ENCODE assay signal across 8 cellular contexts in genomic region chr19:48321622-48322591, GRCh38. TPM values are rescaled to one million over a fixed set of nuclear protein-coding genes. Genes with fewer than 3 reads are reported as not detected.
DNase-seq lines count a peak whose midpoint lies in the region; ATAC-seq and FAIRE-seq lines count a peak whose summit lies in the region.

No MANE protein-coding gene starts in this region.

- FAIRE-seq in RCC 7860 (lab: Jason Lieb, UNC) = peak; percentile 28

- DNase-seq in EH (ENCODE audit: low read depth) = peak; percentile 99
- peak; percentile 97 for DNase-seq in GOT3 (lab: John Stamatoyannopoulos, UW)
- DNase-seq in Kasumi-1 (lab: John Stamatoyannopoulos, UW) = peak; percentile 90 to 94
- DNase-seq in RCC 7860 (ENCODE audit: low spot score) = peak; percentile 93
- DNase-seq in activated T-helper 1 cell treated with anti-CD3 and anti-CD28 coated beads, Interleukin-12 subunit alpha, Interleukin-12 subunit beta, Interleukin-2, Interleukin-4 antibody, amounts not matched to agents 30 ng/mL and 10 ng/mL and 1 ng/mL, durations not matched to agents 14 hours and 24 hours and 36 hours (ENCODE audit: low spot score) = peak; percentile 100
- DNase-seq in fibroblast of gingiva (ENCODE audit: low read depth) = peak; percentile 99
- peak; percentile 98 to 100 (median 100) for DNase-seq in naive thymus-derived CD8-positive, alpha-beta T cell

- peaks cover 70% of the 10 kb centered on the region for H3K4me1 Mint-ChIP-seq in activated T-helper 1 cell treated with anti-CD3 and anti-CD28 coated beads, Interleukin-12 subunit alpha, Interleukin-12 subunit beta, Interleukin-2, Interleukin-4 antibody, amounts not matched to agents 30 ng/mL and 10 ng/mL and 1 ng/mL, durations not matched to agents 14 hours and 24 hours and 36 hours (ENCODE audit: low read depth)
- peaks cover 32 to 67% (median 62%) of the 10 kb centered on the region in 4 donors for H3K4me1 Mint-ChIP-seq in naive thymus-derived CD8-positive, alpha-beta T cell
- peaks cover 55% of the 10 kb centered on the region for H3K4me1 Mint-ChIP-seq in stimulated activated memory B cell treated with anti-CD40 and anti-IgM and Interleukin-4, amounts not matched to agents 10 μg/mL and 1 μg/mL and 100 μg/mL, for 72 hours

- ATAC-seq in naive thymus-derived CD8-positive, alpha-beta T cell = peak; percentile 67 to 77
- peak; percentile 88 for ATAC-seq in stimulated activated memory B cell treated with anti-CD40 and anti-IgM and Interleukin-4, amounts not matched to agents 10 μg/mL and 1 μg/mL and 100 μg/mL, for 72 hours

- intact Hi-C loops in activated T-helper 1 cell treated with anti-CD3 and anti-CD28 coated beads, Interleukin-12 subunit alpha, Interleukin-12 subunit beta, Interleukin-2, Interleukin-4 antibody, amounts not matched to agents 30 ng/mL and 10 ng/mL and 1 ng/mL, durations not matched to agents 14 hours and 24 hours and 36 hours (cut with micrococcal nuclease) = loop anchor here (1.0 to 10.0 kb wide), 14 partner anchors 11 to 717 kb away; partner anchors contain the start of genes BICRA, CARD8, CYTH2 and DBP

- H3K4me3 Mint-ChIP-seq in activated T-helper 1 cell treated with anti-CD3 and anti-CD28 coated beads, Interleukin-12 subunit alpha, Interleukin-12 subunit beta, Interleukin-2, Interleukin-4 antibody, amounts not matched to agents 30 ng/mL and 10 ng/mL and 1 ng/mL, durations not matched to agents 14 hours and 24 hours and 36 hours = peak overlapping the region; percentile 87
- peak overlapping the region; percentile 92 to 100 (median 96) for H3K4me3 Mint-ChIP-seq in naive thymus-derived CD8-positive, alpha-beta T cell
- H3K4me3 Mint-ChIP-seq in stimulated activated memory B cell treated with anti-CD40 and anti-IgM and Interleukin-4, amounts not matched to agents 10 μg/mL and 1 μg/mL and 100 μg/mL, for 72 hours = peak overlapping the region; percentile 95

- peaks cover 2% of the 10 kb centered on the region for H3K27me3 Mint-ChIP-seq in activated T-helper 1 cell treated with anti-CD3 and anti-CD28 coated beads, Interleukin-12 subunit alpha, Interleukin-12 subunit beta, Interleukin-2, Interleukin-4 antibody, amounts not matched to agents 30 ng/mL and 10 ng/mL and 1 ng/mL, durations not matched to agents 14 hours and 24 hours and 36 hours (ENCODE audit: insufficient read depth)
- H3K27me3 Mint-ChIP-seq in naive thymus-derived CD8-positive, alpha-beta T cell = no peaks in the 10 kb centered on the region
- H3K27me3 Mint-ChIP-seq in stimulated activated memory B cell treated with anti-CD40 and anti-IgM and Interleukin-4, amounts not matched to agents 10 μg/mL and 1 μg/mL and 100 μg/mL, for 72 hours = no peaks in the 10 kb centered on the region

- no peaks in the 10 kb centered on the region for H3K9me3 Mint-ChIP-seq in activated T-helper 1 cell treated with anti-CD3 and anti-CD28 coated beads, Interleukin-12 subunit alpha, Interleukin-12 subunit beta, Interleukin-2, Interleukin-4 antibody, amounts not matched to agents 30 ng/mL and 10 ng/mL and 1 ng/mL, durations not matched to agents 14 hours and 24 hours and 36 hours
- no peaks in the 10 kb centered on the region for H3K9me3 Mint-ChIP-seq in naive thymus-derived CD8-positive, alpha-beta T cell
- H3K9me3 Mint-ChIP-seq in stimulated activated memory B cell treated with anti-CD40 and anti-IgM and Interleukin-4, amounts not matched to agents 10 μg/mL and 1 μg/mL and 100 μg/mL, for 72 hours = no peaks in the 10 kb centered on the region

- POLR2A ChIA-PET in naive thymus-derived CD8-positive, alpha-beta T cell (lab: Charles Lee) = interaction anchor here (0.5 to 10.7 kb wide), 15 partner anchors 12 to 1208 kb away, joined by 3 to 484 read pairs (median 5); partner anchors contain the start of genes CYTH2, KDELR1, RPL18 and SPHK2

- H3K36me3 Mint-ChIP-seq in activated T-helper 1 cell treated with anti-CD3 and anti-CD28 coated beads, Interleukin-12 subunit alpha, Interleukin-12 subunit beta, Interleukin-2, Interleukin-4 antibody, amounts not matched to agents 30 ng/mL and 10 ng/mL and 1 ng/mL, durations not matched to agents 14 hours and 24 hours and 36 hours (ENCODE audit: low read depth) = peaks cover 11% of the 10 kb centered on the region
- peaks cover 0 to 3% (median 0%) of the 10 kb centered on the region in 3 donors for H3K36me3 Mint-ChIP-seq in naive thymus-derived CD8-positive, alpha-beta T cell
- peaks cover 11% of the 10 kb centered on the region for H3K36me3 Mint-ChIP-seq in stimulated activated memory B cell treated with anti-CD40 and anti-IgM and Interleukin-4, amounts not matched to agents 10 μg/mL and 1 μg/mL and 100 μg/mL, for 72 hours

- H3K27ac Mint-ChIP-seq in activated T-helper 1 cell treated with anti-CD3 and anti-CD28 coated beads, Interleukin-12 subunit alpha, Interleukin-12 subunit beta, Interleukin-2, Interleukin-4 antibody, amounts not matched to agents 30 ng/mL and 10 ng/mL and 1 ng/mL, durations not matched to agents 14 hours and 24 hours and 36 hours = peak overlapping the region; percentile 98
- H3K27ac Mint-ChIP-seq in naive thymus-derived CD8-positive, alpha-beta T cell = peak overlapping the region; percentile 98 to 100 (median 100)
- H3K27ac Mint-ChIP-seq in stimulated activated memory B cell treated with anti-CD40 and anti-IgM and Interleukin-4, amounts not matched to agents 10 μg/mL and 1 μg/mL and 100 μg/mL, for 72 hours = peak overlapping the region; percentile 94

RNA-seq across cellular contexts. Expression of gene EMP3, which starts 3.4 kb away (rescaled TPM):
- total RNA-seq in activated T-helper 1 cell treated with anti-CD3 and anti-CD28 coated beads, Interleukin-12 subunit alpha, Interleukin-12 subunit beta, Interleukin-2, Interleukin-4 antibody, amounts not matched to agents 30 ng/mL and 10 ng/mL and 1 ng/mL, durations not matched to agents 14 hours and 24 hours and 36 hours = 249 and 253 TPM in 2 replicates
- 100 to 1,000 TPM; 275 to 277 TPM for total RNA-seq in naive thymus-derived CD8-positive, alpha-beta T cell
- 100 to 1,000 TPM; 514 to 721 (median 617) TPM for polyA plus RNA-seq in naive thymus-derived CD8-positive, alpha-beta T cell

RNA-seq across cellular contexts. Expression of gene TMEM143, which starts 41.8 kb away (rescaled TPM):
- total RNA-seq in activated T-helper 1 cell treated with anti-CD3 and anti-CD28 coated beads, Interleukin-12 subunit alpha, Interleukin-12 subunit beta, Interleukin-2, Interleukin-4 antibody, amounts not matched to agents 30 ng/mL and 10 ng/mL and 1 ng/mL, durations not matched to agents 14 hours and 24 hours and 36 hours = 7.7 and 14.9 TPM in 2 replicates
- 10 to 100 TPM; 25.0 to 29.4 TPM for total RNA-seq in naive thymus-derived CD8-positive, alpha-beta T cell
- 10 to 100 TPM in 1 of 3 donors, 1 to 10 TPM in 2; 3.9 to 10.7 (median 4.9) TPM for polyA plus RNA-seq in naive thymus-derived CD8-positive, alpha-beta T cell

RNA-seq across cellular contexts. Expression of gene SYNGR4, which starts 42.3 kb away (rescaled TPM):
- total RNA-seq in activated T-helper 1 cell treated with anti-CD3 and anti-CD28 coated beads, Interleukin-12 subunit alpha, Interleukin-12 subunit beta, Interleukin-2, Interleukin-4 antibody, amounts not matched to agents 30 ng/mL and 10 ng/mL and 1 ng/mL, durations not matched to agents 14 hours and 24 hours and 36 hours = 0.61 TPM in 1 of 2 replicates, not detected in the other
- not detected for total RNA-seq in naive thymus-derived CD8-positive, alpha-beta T cell
- polyA plus RNA-seq in naive thymus-derived CD8-positive, alpha-beta T cell = not detected

RNA-seq across cellular contexts. Expression of gene ZNF114, which starts 52.0 kb away (rescaled TPM):
- 0.37 and 0.41 TPM in 2 replicates for total RNA-seq in activated T-helper 1 cell treated with anti-CD3 and anti-CD28 coated beads, Interleukin-12 subunit alpha, Interleukin-12 subunit beta, Interleukin-2, Interleukin-4 antibody, amounts not matched to agents 30 ng/mL and 10 ng/mL and 1 ng/mL, durations not matched to agents 14 hours and 24 hours and 36 hours
- total RNA-seq in naive thymus-derived CD8-positive, alpha-beta T cell = not detected
- under 1 TPM in 1 of 3 donors, not detected in 2; 0.17 TPM for polyA plus RNA-seq in naive thymus-derived CD8-positive, alpha-beta T cell

Comparison
In these comparisons a context has a peak if more than half of its experiments do, and no peak if none do; other contexts are left out.
1. Peak in every context shown above with its lines: DNase-seq and ATAC-seq.